In genomic region chr12:38516418-38516817, GRCh38 we compare ENCODE assay signal across 29 cellular contexts.
"Had no signal": no experiment of that assay in that cellular context is flagged by ENCODE, and none has a peak within 500 bp of the region (broad histone marks: within the 10 kb centered on the region; RNA-seq: fewer than 3 reads in every experiment).

No MANE protein-coding gene starts in this region.

- ATAC-seq: stimulated activated memory B cell treated with anti-CD40 and anti-IgM and Interleukin-4, amounts not matched to agents 10 μg/mL and 1 μg/mL and 100 μg/mL, for 72 hours had no signal

- H3K36me3 Mint-ChIP-seq: activated CD4-positive, alpha-beta memory T cell treated with anti-CD3 and anti-CD28 coated beads for 36 hours; naive B cell; stimulated activated memory B cell treated with anti-CD40 and anti-IgM and Interleukin-4, amounts not matched to agents 10 μg/mL and 1 μg/mL and 100 μg/mL, for 72 hours had no signal

- H3K27me3 ChIP-seq: brain microvascular endothelial cell, esophagus squamous epithelium, heart right ventricle, right lobe of liver, stomach, tibial nerve had no signal

- H3K27ac ChIP-seq: brain microvascular endothelial cell, epithelial cell of prostate, esophagus squamous epithelium, left ventricle myocardium inferior, stomach had no signal

- H3K9me3 Mint-ChIP-seq: activated CD4-positive, alpha-beta T cell treated with anti-CD3 and anti-CD28 coated beads, Interleukin-2, amount 10 ng/mL, durations not matched to agents 24 days and 14 days had no signal

- H3K4me3 ChIP-seq: esophagus squamous epithelium, heart right ventricle, left ventricle myocardium inferior, right lobe of liver, stomach, tibial nerve had no signal

- H3K4me1 Mint-ChIP-seq: activated CD4-positive, alpha-beta T cell treated with anti-CD3 and anti-CD28 coated beads, Interleukin-2, amount 10 ng/mL, durations not matched to agents 24 days and 14 days; naive B cell; nephron progenitor cell; stimulated activated memory B cell treated with anti-CD40 and anti-IgM and Interleukin-4, amounts not matched to agents 10 μg/mL and 1 μg/mL and 100 μg/mL, for 72 hours had no signal

- H3K4me3 Mint-ChIP-seq: activated CD4-positive, alpha-beta memory T cell treated with anti-CD3 and anti-CD28 coated beads for 36 hours; activated CD4-positive, alpha-beta T cell treated with anti-CD3 and anti-CD28 coated beads, Interleukin-2, amount 10 ng/mL, durations not matched to agents 24 days and 14 days; dendritic cell treated with granulocyte-macrophage colony-stimulating factor and Interleukin-4, amounts not matched to agents 40 ng/mL and 50 ng/mL, for 4 days; naive B cell; nephron progenitor cell; stimulated activated memory B cell treated with anti-CD40 and anti-IgM and Interleukin-4, amounts not matched to agents 10 μg/mL and 1 μg/mL and 100 μg/mL, for 72 hours; T-helper 1 cell treated with Interleukin-12 subunit alpha and Interleukin-12 subunit beta and Interleukin-4 antibody, amounts not matched to agents 30 μg/mL and 1 μg/mL, for 36 hours had no signal

- H3K27ac Mint-ChIP-seq: activated CD4-positive, alpha-beta memory T cell treated with anti-CD3 and anti-CD28 coated beads for 36 hours; activated CD4-positive, alpha-beta T cell treated with anti-CD3 and anti-CD28 coated beads, Interleukin-2, amount 10 ng/mL, durations not matched to agents 24 days and 14 days; dendritic cell treated with granulocyte-macrophage colony-stimulating factor and Interleukin-4, amounts not matched to agents 40 ng/mL and 50 ng/mL, for 4 days; naive B cell; stimulated activated memory B cell treated with anti-CD40 and anti-IgM and Interleukin-4, amounts not matched to agents 10 μg/mL and 1 μg/mL and 100 μg/mL, for 72 hours; T-helper 1 cell treated with Interleukin-12 subunit alpha and Interleukin-12 subunit beta and Interleukin-4 antibody, amounts not matched to agents 30 μg/mL and 1 μg/mL, for 36 hours had no signal

- DNase-seq: activated CD4-positive, alpha-beta memory T cell treated with anti-CD3 and anti-CD28 coated beads for 36 hours; activated CD4-positive, alpha-beta T cell treated with anti-CD3 and anti-CD28 coated beads, Interleukin-2, amount 10 ng/mL, durations not matched to agents 24 days and 14 days; activated CD4-positive, CD25-positive, alpha-beta regulatory T cell treated with anti-CD3 and anti-CD28 coated beads, Interleukin-2, amount 50 U/mL, for 72 hours; activated CD8-positive, alpha-beta memory T cell treated with anti-CD3 and anti-CD28 coated beads, Interleukin-2, amount 50 U/mL, for 4 hours; activated gamma-delta T cell; activated naive CD4-positive, alpha-beta T cell treated with anti-CD3 and anti-CD28 coated beads, Interleukin-2, amount 50 U/mL, for 16 hours; activated T-cell treated with anti-CD3 and anti-CD28 coated beads, Interleukin-2, amount 50 U/mL, for 1 hour; amniotic stem cell; brain microvascular endothelial cell; central memory CD4-positive, alpha-beta T cell; effector CD4-positive, alpha-beta T cell; esophagus squamous epithelium; foreskin melanocyte; heart right ventricle; islet precursor cell; left ventricle myocardium inferior; naive B cell; nephron progenitor cell; posterior cingulate gyrus; right lobe of liver; stimulated activated CD4-positive, alpha-beta T cell treated with anti-CD3 and anti-CD28 coated beads, Interleukin-4, amount 100 ng/mL, for 24 hours; stomach; SW 1271; T-helper 9 cell had no signal

- H3K4me1 ChIP-seq: esophagus squamous epithelium, left ventricle myocardium inferior, right lobe of liver, stomach had no signal

- H3K36me3 ChIP-seq: brain microvascular endothelial cell, esophagus squamous epithelium, heart right ventricle, left ventricle myocardium inferior, right lobe of liver, stomach, tibial nerve had no signal

- H3K9me3 ChIP-seq: right lobe of liver, tibial nerve had no signal

- H3K27me3 Mint-ChIP-seq: activated CD4-positive, alpha-beta memory T cell treated with anti-CD3 and anti-CD28 coated beads for 36 hours; activated CD4-positive, alpha-beta T cell treated with anti-CD3 and anti-CD28 coated beads, Interleukin-2, amount 10 ng/mL, durations not matched to agents 24 days and 14 days; dendritic cell treated with granulocyte-macrophage colony-stimulating factor and Interleukin-4, amounts not matched to agents 40 ng/mL and 50 ng/mL, for 4 days; naive B cell; stimulated activated memory B cell treated with anti-CD40 and anti-IgM and Interleukin-4, amounts not matched to agents 10 μg/mL and 1 μg/mL and 100 μg/mL, for 72 hours had no signal
